ENCODE assay signal across 1 cellular context in genomic region chr10:52755297-52756062, GRCh38.
TF ChIP-seq lines count a peak whose summit lies in the region.

No MANE protein-coding gene starts in this region.

TF ChIP-seq in liver, 16 proteins besides CTCF, POLR2A, EP300 and RAD21 (continued from another document):
- TF ChIP-seq REST (IDR thresholded peaks at IDR 0.05) = no peak
- no peak for TF ChIP-seq HNF4G (IDR thresholded peaks at IDR 0.05)
- peak in 1 of 2 donors; percentile 92 for TF ChIP-seq EGR1 (IDR thresholded peaks at IDR 0.05; ENCODE audit: low read depth in 2 of 2)
- TF ChIP-seq HNF4A (conservative IDR thresholded peaks at IDR 0.05) = peak in 1 of 2 donors; percentile 71
TF ChIP-seq in liver: peak in this region for 10.
